In genomic region chr19:18044825-18045304, GRCh38 we compare ENCODE assay signal across 8 cellular contexts. TPM values are rescaled to one million over a fixed set of nuclear protein-coding genes. Genes with fewer than 3 reads are reported as not detected.
A peak's percentile ranks its signal among the peaks of the same experiment; 100 is the strongest.
DNase-seq lines count a peak whose midpoint lies in the region; ATAC-seq and TF ChIP-seq lines count a peak whose summit lies in the region.

No MANE protein-coding gene starts in this region.

- H3K4me3 ChIP-seq in KMS-11 (IDR thresholded peaks at IDR 0.05; ENCODE audit: insufficient read depth, low read depth, low read length) (no peak overlapping the region), adrenal gland (peak overlapping the region in 2 of 4 donors; percentile 16 to 47)

- H3K4me2 ChIP-seq in KMS-11, result peak overlapping the region; percentile 71

- no peaks in the 10 kb centered on the region for H3K79me2 ChIP-seq in KMS-11 (ENCODE audit: insufficient read depth, low read depth)

- H3K9me3 ChIP-seq in adrenal gland (replicated peaks in 1 of 3), result no peaks in the 10 kb centered on the region

- peak overlapping the region; percentile 61; the same call in 1 of the 2 replicates for H2AFZ ChIP-seq in KMS-11 (ENCODE audit: low read depth)

- H3K36me3 Mint-ChIP-seq in immature natural killer cell, result peaks cover 0 to 3% (median 0%) of the 10 kb centered on the region in 3 donors

- no peak for TF ChIP-seq POLR2A in adrenal gland (IDR thresholded peaks at IDR 0.05)

- 10 to 15% (median 12%) methylated on average over 8 to 12 of the region's 12 CpGs for WGBS in adrenal gland, 4 donors

- peak overlapping the region; percentile 30; the same call in 1 of the 2 replicates for H3K9ac ChIP-seq in KMS-11

- intact Hi-C loops in adrenal gland (cut with DNase I), result no loop called here

- peak overlapping the region; percentile 86 to 94 (median 88) for H3K27ac Mint-ChIP-seq in immature natural killer cell

- H3K27me3 Mint-ChIP-seq in immature natural killer cell (ENCODE audit: low read depth in 3 of 3), result peaks cover 8 to 15% (median 15%) of the 10 kb centered on the region in 3 donors

- peak overlapping the region; percentile 78 to 88 (median 85) for H3K4me3 Mint-ChIP-seq in immature natural killer cell

- peaks cover 34 to 35% of the 10 kb centered on the region in 2 donors for H3K4me1 Mint-ChIP-seq in immature natural killer cell

- no peaks in the 10 kb centered on the region for H3K36me3 ChIP-seq in KMS-11 (ENCODE audit: insufficient read depth)
- H3K36me3 ChIP-seq in adrenal gland (replicated peaks in 1 of 2), result no peaks in the 10 kb centered on the region

- peak overlapping the region; percentile 76 for H3K27ac ChIP-seq in KMS-11
- peak overlapping the region in 3 of 5 donors; percentile 47 to 76 (median 59) for H3K27ac ChIP-seq in adrenal gland

- ATAC-seq in GM21529 (IDR thresholded peaks at IDR 0.05; ENCODE audit: unreplicated experiment), result peak; percentile 90

- DNase-seq in DMS79 treated with DMSO at 0.1 percent for 48 hours (lab: John Stamatoyannopoulos, UW) (peak; percentile 78), T follicular helper cell (ENCODE audit: low read depth) (peak; percentile 62), adrenal gland (peak; percentile 55 to 86 (median 71)), immature natural killer cell (peak; percentile 88 to 89 (median 88)), cerebellar cortex (ENCODE audit: low spot score) (no peak)
- DNase-seq in stimulated activated CD4-positive, alpha-beta T cell treated with anti-CD3 and anti-CD28 coated beads, Interleukin-12 subunit alpha, Interleukin-12 subunit beta, amount 100 ng/mL, for 4 hours, result peak; percentile 77

- H4K20me1 ChIP-seq in KMS-11 (ENCODE audit: insufficient read depth), result no peaks in the 10 kb centered on the region

- TF ChIP-seq CTCF in KMS-11 (conservative IDR thresholded peaks at IDR 0.05; ENCODE audit: low read depth, low read length) (no peak), adrenal gland (IDR thresholded peaks at IDR 0.05) (no peak)

- H3K4me1 ChIP-seq in KMS-11 (ENCODE audit: low read depth, poor library complexity, severe bottlenecking), result peaks cover 33% of the 10 kb centered on the region
- peaks cover 4 to 24% of the 10 kb centered on the region in 2 donors for H3K4me1 ChIP-seq in adrenal gland (replicated peaks in 1 of 2)

- H3K27me3 ChIP-seq in KMS-11 (ENCODE audit: insufficient read depth, low read depth), result no peaks in the 10 kb centered on the region
- no peaks in the 10 kb centered on the region for H3K27me3 ChIP-seq in adrenal gland

- H3K9me3 Mint-ChIP-seq in immature natural killer cell, result no peaks in the 10 kb centered on the region

RNA-seq across cellular contexts. Expression of gene ARRDC2, which starts 36.9 kb away (rescaled TPM):
- total RNA-seq in adrenal gland, result 10 to 100 TPM in 7 of 8 donors, 1 to 10 TPM in 1; 4.7 to 27.4 (median 17.3) TPM
- polyA plus RNA-seq in adrenal gland (10 to 100 TPM in 2 of 3 donors, 1 to 10 TPM in 1; 2.7 to 54.3 (median 20.8) TPM), immature natural killer cell (10 to 100 TPM; 31.4 to 39.2 (median 38.6) TPM)

RNA-seq across cellular contexts. Expression of gene IL12RB1, which starts 41.9 kb away (rescaled TPM):
- total RNA-seq in adrenal gland, result 1 to 10 TPM in 7 of 8 donors, not detected in 1; 1.4 to 7.4 (median 2.3) TPM
- polyA plus RNA-seq in adrenal gland (1 to 10 TPM in 2 of 3 donors, under 1 TPM in 1; 0.84 to 1.8 (median 1.1) TPM), immature natural killer cell (100 to 1,000 TPM in 1 of 3 donors, 10 to 100 TPM in 2; 62.7 to 105 (median 83.3) TPM)

RNA-seq across cellular contexts. Expression of gene MAST3, which starts 52.7 kb away (rescaled TPM):
- total RNA-seq in adrenal gland, result 10 to 100 TPM in 6 of 8 donors, 1 to 10 TPM in 2; 6.0 to 18.6 (median 12.5) TPM
- 10 to 100 TPM in 1 of 3 donors, 1 to 10 TPM in 2; 1.8 to 19.1 (median 7.1) TPM for polyA plus RNA-seq in adrenal gland
- polyA plus RNA-seq in immature natural killer cell, result 10 to 100 TPM in 2 of 3 donors, 1 to 10 TPM in 1; 7.3 to 39.1 (median 12.6) TPM

Comparison
In these comparisons a context has a peak if more than half of its experiments do, and no peak if none do; other contexts are left out.
1. RNA of gene IL12RB1, which starts 41.9 kb away (polyA plus RNA-seq): 62.7 to 105 TPM in immature natural killer cell; 0.84 to 1.8 TPM in adrenal gland; every median in the first group is over 10 times any median in the second.